Comparison of ENCODE assay signal across 16 cellular contexts in genomic region chr10:16570731-16571130, GRCh38. TPM values are rescaled to one million over a fixed set of nuclear protein-coding genes. Genes with fewer than 3 reads are reported as not detected.
DNase-seq lines count a peak whose midpoint lies in the region; ATAC-seq and TF ChIP-seq lines count a peak whose summit lies in the region.
"Had no signal": no experiment of that assay in that cellular context is flagged by ENCODE, and none has a peak within 500 bp of the region (broad histone marks: within the 10 kb centered on the region; RNA-seq: fewer than 3 reads in every experiment).

No MANE protein-coding gene starts in this region.

- peak; percentile 95 for ATAC-seq in GM19395 (IDR thresholded peaks at IDR 0.05; ENCODE audit: unreplicated experiment)
- peak; percentile 94 for ATAC-seq in HG02840 (IDR thresholded peaks at IDR 0.05; ENCODE audit: low FRiP score, unreplicated experiment)
- ATAC-seq in HG03520 (IDR thresholded peaks at IDR 0.05; ENCODE audit: unreplicated experiment) = peak; percentile 86
- no peak for ATAC-seq in naive thymus-derived CD4-positive, alpha-beta T cell
- ATAC-seq: sciatic nerve had no signal

- no peaks in the 10 kb centered on the region for H3K9me3 ChIP-seq in naive thymus-derived CD4-positive, alpha-beta T cell (ENCODE audit: control insufficient read depth in 2 of 3, low read length in 3 of 3)

- in situ Hi-C loops in GM13976 (cut with MboI; ENCODE audit: low sequenced_read_pairs, unreplicated experiment) = no loop called here

- H3K9me3 Mint-ChIP-seq in naive thymus-derived CD4-positive, alpha-beta T cell = peaks cover 0 to 8% (median 2%) of the 10 kb centered on the region in 11 donors
- H3K9me3 Mint-ChIP-seq: mesothelial cell of epicardium had no signal

- H3K27me3 Mint-ChIP-seq in naive thymus-derived CD4-positive, alpha-beta T cell = peaks cover 9 to 55% (median 40%) of the 10 kb centered on the region in 5 donors

- no peak overlapping the region for H3K27ac ChIP-seq in dorsolateral prefrontal cortex
- no peak overlapping the region for H3K27ac ChIP-seq in naive thymus-derived CD4-positive, alpha-beta T cell (ENCODE audit: low read depth, low read length)

- DNase-seq in GM13976 (ENCODE audit: low spot score) (peak; percentile 35), 8988T (no peak), dorsolateral prefrontal cortex (no peak), kidney glomerular epithelial cell (lab: John Stamatoyannopoulos, UW) (no peak)
- no peak for DNase-seq in naive thymus-derived CD4-positive, alpha-beta T cell
- DNase-seq: activated CD4-positive, CD25-positive, alpha-beta regulatory T cell treated with anti-CD3 and anti-CD28 coated beads, Interleukin-2, amount 50 U/mL, for 72 hours; activated naive CD8-positive, alpha-beta T cell treated with anti-CD3 and anti-CD28 coated beads, Interleukin-2, amount 10 ng/mL, durations not matched to agents 7 days and 5 days; C1 segment of cervical spinal cord; hippocampal formation; NCI-H2171; Right ventricle myocardium superior had no signal

- no peaks in the 10 kb centered on the region for H3K36me3 ChIP-seq in naive thymus-derived CD4-positive, alpha-beta T cell (ENCODE audit: control insufficient read depth in 2 of 3, insufficient read depth in 3 of 3, low read length in 3 of 3)

- TF ChIP-seq CTCF in GM13976 (IDR thresholded peaks at IDR 0.05; ENCODE audit: borderline replicate concordance, control extremely low read depth, extremely low read depth, insufficient read depth, missing control alignments) (no peak), dorsolateral prefrontal cortex (IDR thresholded peaks at IDR 0.05 in 54 of 56, conservative IDR thresholded peaks at IDR 0.05 in 2 of 56; ENCODE audit: low read depth in 1 of 56, partially characterized antibody in 56 of 56) (no peak)

- H3K27ac Mint-ChIP-seq in naive thymus-derived CD4-positive, alpha-beta T cell = no peak overlapping the region
- H3K27ac Mint-ChIP-seq: activated naive CD8-positive, alpha-beta T cell treated with anti-CD3 and anti-CD28 coated beads, Interleukin-2, amount 10 ng/mL, durations not matched to agents 7 days and 5 days; mesothelial cell of epicardium had no signal

- H3K4me3 ChIP-seq in dorsolateral prefrontal cortex = no peak overlapping the region
- no peak overlapping the region for H3K4me3 ChIP-seq in naive thymus-derived CD4-positive, alpha-beta T cell (ENCODE audit: low read length)

- CTCF ChIA-PET in naive thymus-derived CD4-positive, alpha-beta T cell (lab: Charles Lee) = no interaction called here

- POLR2A ChIA-PET in naive thymus-derived CD4-positive, alpha-beta T cell (lab: Charles Lee) = no interaction called here

- no peaks in the 10 kb centered on the region for H3K36me3 Mint-ChIP-seq in naive thymus-derived CD4-positive, alpha-beta T cell
- H3K36me3 Mint-ChIP-seq: activated naive CD8-positive, alpha-beta T cell treated with anti-CD3 and anti-CD28 coated beads, Interleukin-2, amount 10 ng/mL, durations not matched to agents 7 days and 5 days; mesothelial cell of epicardium had no signal

- intact Hi-C loops in dorsolateral prefrontal cortex (cut with DNase I) = no loop called here
- intact Hi-C loops in naive thymus-derived CD4-positive, alpha-beta T cell (cut with micrococcal nuclease) = no loop called here

- H3K4me3 Mint-ChIP-seq in naive thymus-derived CD4-positive, alpha-beta T cell = peak overlapping the region in 1 of 10 donors; percentile 41
- H3K4me3 Mint-ChIP-seq: activated naive CD8-positive, alpha-beta T cell treated with anti-CD3 and anti-CD28 coated beads, Interleukin-2, amount 10 ng/mL, durations not matched to agents 7 days and 5 days; mesothelial cell of epicardium had no signal

- peaks cover 0 to 6% (median 0%) of the 10 kb centered on the region in 45 donors for H3K27me3 ChIP-seq in dorsolateral prefrontal cortex
- no peaks in the 10 kb centered on the region for H3K27me3 ChIP-seq in naive thymus-derived CD4-positive, alpha-beta T cell (ENCODE audit: control insufficient read depth in 2 of 2, insufficient read depth in 2 of 2, low read length in 2 of 2)

- no peaks in the 10 kb centered on the region for H3K4me1 ChIP-seq in naive thymus-derived CD4-positive, alpha-beta T cell (ENCODE audit: control insufficient read depth in 2 of 2, insufficient read depth in 2 of 2, low read length in 2 of 2)

- H3K4me1 Mint-ChIP-seq in naive thymus-derived CD4-positive, alpha-beta T cell = peaks cover 0 to 10% (median 0%) of the 10 kb centered on the region in 7 donors
- H3K4me1 Mint-ChIP-seq: mesothelial cell of epicardium had no signal

RNA-seq across cellular contexts. Expression of gene C1QL3, which starts 49.1 kb away (rescaled TPM):
- 100 to 1,000 TPM in 2 of 120 experiments, 10 to 100 TPM in 118; 16.0 to 110 (median 58.0) TPM for total RNA-seq in dorsolateral prefrontal cortex
- not detected for total RNA-seq in naive thymus-derived CD4-positive, alpha-beta T cell
- polyA plus RNA-seq in naive thymus-derived CD4-positive, alpha-beta T cell = under 1 TPM in 1 of 2 donors, not detected in 1; 0.58 TPM
- total RNA-seq: activated naive CD8-positive, alpha-beta T cell treated with anti-CD3 and anti-CD28 coated beads, Interleukin-2, amount 10 ng/mL, durations not matched to agents 7 days and 5 days; mesothelial cell of epicardium; Right ventricle myocardium superior; sciatic nerve had no signal

Comparison
In these comparisons a context has a peak if more than half of its experiments do, and no peak if none do; other contexts are left out.
1. RNA of gene C1QL3, which starts 49.1 kb away (total RNA-seq): 16.0 to 110 TPM in dorsolateral prefrontal cortex; not detected in naive thymus-derived CD4-positive, alpha-beta T cell; every median in the first group is over 10 times any median in the second.